18 cellular contexts compared by ENCODE assay signal in the genomic region with DNA sequence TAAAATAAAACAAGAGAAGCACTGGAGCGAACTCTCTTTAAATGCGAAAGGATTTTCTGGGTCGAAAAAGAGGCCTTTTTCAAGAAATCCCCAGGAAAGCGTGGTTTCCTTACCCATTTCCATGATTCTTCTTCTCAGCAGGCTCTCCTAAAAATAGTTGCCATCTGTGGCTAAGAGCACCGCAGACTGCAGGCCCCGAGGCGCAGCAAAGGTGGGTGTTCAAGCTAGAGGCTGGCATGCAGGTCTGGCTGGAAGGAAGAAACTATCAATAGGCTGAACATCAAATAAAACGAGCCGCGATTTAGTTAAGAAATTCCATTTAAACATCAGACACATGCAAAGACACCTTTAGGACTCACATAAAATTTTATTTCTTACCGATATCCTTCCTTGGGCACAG.
A peak's percentile ranks its signal among the peaks of the same experiment; 100 is the strongest.
DNase-seq lines count a peak whose midpoint lies in the region; ATAC-seq and TF ChIP-seq lines count a peak whose summit lies in the region.
"Had no signal": no experiment of that assay in that cellular context is flagged by ENCODE, and none has a peak within 500 bp of the region (broad histone marks: within the 10 kb centered on the region; RNA-seq: fewer than 3 reads in every experiment).

No MANE protein-coding gene starts in this region.

- H3K4me1 ChIP-seq in BLaER1 (peaks cover 10% of the 10 kb centered on the region), heart left ventricle (no peaks in the 10 kb centered on the region)
- H3K4me1 ChIP-seq: BE2C had no signal

- 79 to 89% (median 87%) methylated on average over 11 of the region's 11 CpGs for WGBS in heart left ventricle, 4 donors

- H3K9me3 Mint-ChIP-seq in WTC11, result no peaks in the 10 kb centered on the region
- H3K9me3 Mint-ChIP-seq: CD4-positive, alpha-beta memory T cell; HFFc6 had no signal

- H3K27me3 ChIP-seq in BLaER1 (no peaks in the 10 kb centered on the region), H7 (ENCODE audit: control insufficient read depth, insufficient read depth, low read length) (no peaks in the 10 kb centered on the region), heart left ventricle (no peaks in the 10 kb centered on the region)
- H3K27me3 ChIP-seq: BE2C, MG63 had no signal

- POLR2A ChIA-PET in WTC11 (lab: Charles Lee), result no interaction called here

- peak overlapping the region; percentile 55 for H3K4me2 ChIP-seq in BLaER1

- H3K27me3 Mint-ChIP-seq in WTC11 (ENCODE audit: low read depth), result no peaks in the 10 kb centered on the region
- H3K27me3 Mint-ChIP-seq: CD4-positive, alpha-beta memory T cell had no signal

- no peaks in the 10 kb centered on the region for H3K9me3 ChIP-seq in BLaER1
- H3K9me3 ChIP-seq in heart left ventricle, result no peaks in the 10 kb centered on the region
- H3K9me3 ChIP-seq: BE2C, MG63 had no signal

- H3K4me1 Mint-ChIP-seq in WTC11, result peaks cover 19% of the 10 kb centered on the region
- H3K4me1 Mint-ChIP-seq: CD4-positive, alpha-beta memory T cell had no signal

- H3K27ac ChIP-seq in BLaER1, result no peak overlapping the region
- no peak overlapping the region for H3K27ac ChIP-seq in heart left ventricle

- peak; percentile 5 for DNase-seq in H7
- no peak for DNase-seq in WTC11 (ENCODE audit: low spot score)
- DNase-seq in iPS-NIHi11 (ENCODE audit: low spot score), result peak; percentile 10
- DNase-seq in left cardiac atrium, result no peak
- DNase-seq in activated T-cell treated with anti-CD3 and anti-CD28 coated beads, Interleukin-2, amount 50 U/mL, for 1 hour, result no peak
- DNase-seq in heart left ventricle, result no peak
- no peak for DNase-seq in H4 (ENCODE audit: low spot score)
- DNase-seq: BE2C; Calu3; CD4-positive, alpha-beta memory T cell; HFFc6; Kasumi-1; MG63; NCI-H1048; NCI-H146; NCI-H2227 treated with DMSO at 0.1 percent for 48 hours; NCI-H510A treated with DMSO at 0.1 percent for 48 hours had no signal

- no peak for TF ChIP-seq POLR2A in heart left ventricle (IDR thresholded peaks at IDR 0.05)

- peak; percentile 82 for ATAC-seq in WTC11
- no peak for ATAC-seq in left cardiac atrium
- ATAC-seq in heart left ventricle, result no peak

- peak overlapping the region; percentile 36; the same call in 1 of the 2 replicates for H3K4me3 Mint-ChIP-seq in WTC11
- H3K4me3 Mint-ChIP-seq: CD4-positive, alpha-beta memory T cell; HFFc6 had no signal

- no peaks in the 10 kb centered on the region for H3K36me3 ChIP-seq in BLaER1
- no peaks in the 10 kb centered on the region for H3K36me3 ChIP-seq in H7 (replicated peaks; ENCODE audit: control insufficient read depth, insufficient read depth, low read length)
- no peaks in the 10 kb centered on the region for H3K36me3 ChIP-seq in heart left ventricle
- H3K36me3 ChIP-seq: BE2C, MG63 had no signal

- no peaks in the 10 kb centered on the region for H3K36me3 Mint-ChIP-seq in WTC11
- H3K36me3 Mint-ChIP-seq: CD4-positive, alpha-beta memory T cell had no signal

- no peak overlapping the region for H3K9ac ChIP-seq in BLaER1

- peak overlapping the region; percentile 70 for H3K27ac Mint-ChIP-seq in WTC11
- H3K27ac Mint-ChIP-seq: HFFc6 had no signal

- no peak for TF ChIP-seq CTCF in WTC11 (IDR thresholded peaks at IDR 0.05)
- no peak for TF ChIP-seq CTCF in heart left ventricle (IDR thresholded peaks at IDR 0.05)

- intact Hi-C loops in left cardiac atrium (cut with DNase I), result loop anchor here in 1 of 2 donors (10.0 kb wide), 1 partner anchor 915 kb away; no protein-coding TSS in a partner anchor
- intact Hi-C loops in heart left ventricle (cut with DNase I), result loop anchor here in 6 of 10 donors (10.0 kb wide), 4 partner anchors 525 to 1105 kb away; a partner anchor contains a TSS

- no peaks in the 10 kb centered on the region for H4K20me1 ChIP-seq in BLaER1

- H3K4me3 ChIP-seq in BLaER1 (no peak overlapping the region), H7 (ENCODE audit: insufficient read depth, low read depth, low read length) (no peak overlapping the region), heart left ventricle (no peak overlapping the region)
- H3K4me3 ChIP-seq: MG63 had no signal

- CTCF ChIA-PET in WTC11 (lab: Charles Lee), result interaction anchor here (1.3 kb wide), 1 partner anchor 23 kb away, joined by 6 read pairs; no protein-coding TSS in a partner anchor

TF ChIP-seq in WTC11, 78 proteins besides CTCF, POLR2A, EP300 and RAD21:
- TF ChIP-seq SP1 (CRISPR knock-in tag; conservative IDR thresholded peaks at IDR 0.05) (no peak), NR3C1 (CRISPR knock-in tag; conservative IDR thresholded peaks at IDR 0.05; ENCODE audit: low read depth) (no peak), ATF1 (CRISPR knock-in tag; IDR thresholded peaks at IDR 0.05) (no peak), TEAD1 (CRISPR knock-in tag; IDR thresholded peaks at IDR 0.05) (no peak), GTF2I (CRISPR knock-in tag; conservative IDR thresholded peaks at IDR 0.05) (no peak), ZNF232 (CRISPR knock-in tag; IDR thresholded peaks at IDR 0.05) (no peak), ZNF219 (CRISPR knock-in tag; IDR thresholded peaks at IDR 0.05; ENCODE audit: borderline replicate concordance) (no peak), CBFB (CRISPR knock-in tag; IDR thresholded peaks at IDR 0.05; ENCODE audit: low read depth) (no peak), SMAD3 (CRISPR knock-in tag; IDR thresholded peaks at IDR 0.05; ENCODE audit: borderline replicate concordance) (no peak), ZNF263 (CRISPR knock-in tag; IDR thresholded peaks at IDR 0.05; ENCODE audit: low read depth) (no peak), NFE2L1 (CRISPR knock-in tag; IDR thresholded peaks at IDR 0.05) (no peak), JUN (CRISPR knock-in tag; IDR thresholded peaks at IDR 0.05) (no peak), SMAD4 (CRISPR knock-in tag; IDR thresholded peaks at IDR 0.05) (no peak), NR2C2 (CRISPR knock-in tag; IDR thresholded peaks at IDR 0.05) (no peak)
- TF ChIP-seq, protein P1, sequence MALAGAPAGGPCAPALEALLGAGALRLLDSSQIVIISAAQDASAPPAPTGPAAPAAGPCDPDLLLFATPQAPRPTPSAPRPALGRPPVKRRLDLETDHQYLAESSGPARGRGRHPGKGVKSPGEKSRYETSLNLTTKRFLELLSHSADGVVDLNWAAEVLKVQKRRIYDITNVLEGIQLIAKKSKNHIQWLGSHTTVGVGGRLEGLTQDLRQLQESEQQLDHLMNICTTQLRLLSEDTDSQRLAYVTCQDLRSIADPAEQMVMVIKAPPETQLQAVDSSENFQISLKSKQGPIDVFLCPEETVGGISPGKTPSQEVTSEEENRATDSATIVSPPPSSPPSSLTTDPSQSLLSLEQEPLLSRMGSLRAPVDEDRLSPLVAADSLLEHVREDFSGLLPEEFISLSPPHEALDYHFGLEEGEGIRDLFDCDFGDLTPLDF (CRISPR knock-in tag; IDR thresholded peaks at IDR 0.05), result no peak
- TF ChIP-seq, protein P2, sequence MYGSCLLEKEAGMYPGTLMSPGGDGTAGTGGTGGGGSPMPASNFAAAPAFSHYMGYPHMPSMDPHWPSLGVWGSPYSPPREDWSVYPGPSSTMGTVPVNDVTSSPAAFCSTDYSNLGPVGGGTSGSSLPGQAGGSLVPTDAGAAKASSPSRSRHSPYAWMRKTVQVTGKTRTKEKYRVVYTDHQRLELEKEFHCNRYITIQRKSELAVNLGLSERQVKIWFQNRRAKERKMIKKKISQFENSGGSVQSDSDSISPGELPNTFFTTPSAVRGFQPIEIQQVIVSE (CRISPR knock-in tag; IDR thresholded peaks at IDR 0.05; ENCODE audit: borderline replicate concordance), result no peak
- TF ChIP-seq, protein P3, sequence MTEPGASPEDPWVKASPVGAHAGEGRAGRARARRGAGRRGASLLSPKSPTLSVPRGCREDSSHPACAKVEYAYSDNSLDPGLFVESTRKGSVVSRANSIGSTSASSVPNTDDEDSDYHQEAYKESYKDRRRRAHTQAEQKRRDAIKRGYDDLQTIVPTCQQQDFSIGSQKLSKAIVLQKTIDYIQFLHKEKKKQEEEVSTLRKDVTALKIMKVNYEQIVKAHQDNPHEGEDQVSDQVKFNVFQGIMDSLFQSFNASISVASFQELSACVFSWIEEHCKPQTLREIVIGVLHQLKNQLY (CRISPR knock-in tag; IDR thresholded peaks at IDR 0.05), result no peak
- TF ChIP-seq, protein P4, sequence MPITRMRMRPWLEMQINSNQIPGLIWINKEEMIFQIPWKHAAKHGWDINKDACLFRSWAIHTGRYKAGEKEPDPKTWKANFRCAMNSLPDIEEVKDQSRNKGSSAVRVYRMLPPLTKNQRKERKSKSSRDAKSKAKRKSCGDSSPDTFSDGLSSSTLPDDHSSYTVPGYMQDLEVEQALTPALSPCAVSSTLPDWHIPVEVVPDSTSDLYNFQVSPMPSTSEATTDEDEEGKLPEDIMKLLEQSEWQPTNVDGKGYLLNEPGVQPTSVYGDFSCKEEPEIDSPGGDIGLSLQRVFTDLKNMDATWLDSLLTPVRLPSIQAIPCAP (CRISPR knock-in tag; IDR thresholded peaks at IDR 0.05), result no peak
- TF ChIP-seq, protein P5, sequence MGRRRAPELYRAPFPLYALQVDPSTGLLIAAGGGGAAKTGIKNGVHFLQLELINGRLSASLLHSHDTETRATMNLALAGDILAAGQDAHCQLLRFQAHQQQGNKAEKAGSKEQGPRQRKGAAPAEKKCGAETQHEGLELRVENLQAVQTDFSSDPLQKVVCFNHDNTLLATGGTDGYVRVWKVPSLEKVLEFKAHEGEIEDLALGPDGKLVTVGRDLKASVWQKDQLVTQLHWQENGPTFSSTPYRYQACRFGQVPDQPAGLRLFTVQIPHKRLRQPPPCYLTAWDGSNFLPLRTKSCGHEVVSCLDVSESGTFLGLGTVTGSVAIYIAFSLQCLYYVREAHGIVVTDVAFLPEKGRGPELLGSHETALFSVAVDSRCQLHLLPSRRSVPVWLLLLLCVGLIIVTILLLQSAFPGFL (CRISPR knock-in tag; IDR thresholded peaks at IDR 0.05; ENCODE audit: borderline replicate concordance), result no peak
- TF ChIP-seq, protein P6, sequence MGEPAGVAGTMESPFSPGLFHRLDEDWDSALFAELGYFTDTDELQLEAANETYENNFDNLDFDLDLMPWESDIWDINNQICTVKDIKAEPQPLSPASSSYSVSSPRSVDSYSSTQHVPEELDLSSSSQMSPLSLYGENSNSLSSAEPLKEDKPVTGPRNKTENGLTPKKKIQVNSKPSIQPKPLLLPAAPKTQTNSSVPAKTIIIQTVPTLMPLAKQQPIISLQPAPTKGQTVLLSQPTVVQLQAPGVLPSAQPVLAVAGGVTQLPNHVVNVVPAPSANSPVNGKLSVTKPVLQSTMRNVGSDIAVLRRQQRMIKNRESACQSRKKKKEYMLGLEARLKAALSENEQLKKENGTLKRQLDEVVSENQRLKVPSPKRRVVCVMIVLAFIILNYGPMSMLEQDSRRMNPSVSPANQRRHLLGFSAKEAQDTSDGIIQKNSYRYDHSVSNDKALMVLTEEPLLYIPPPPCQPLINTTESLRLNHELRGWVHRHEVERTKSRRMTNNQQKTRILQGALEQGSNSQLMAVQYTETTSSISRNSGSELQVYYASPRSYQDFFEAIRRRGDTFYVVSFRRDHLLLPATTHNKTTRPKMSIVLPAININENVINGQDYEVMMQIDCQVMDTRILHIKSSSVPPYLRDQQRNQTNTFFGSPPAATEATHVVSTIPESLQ (CRISPR knock-in tag; IDR thresholded peaks at IDR 0.05), result no peak

Comparison
In these comparisons a context has a peak if more than half of its experiments do, and no peak if none do; other contexts are left out.
1. DNase-seq: peak in H7 (single experiment) and iPS-NIHi11 (single experiment); none in WTC11 (single experiment), left cardiac atrium (single experiment), activated T-cell treated with anti-CD3 and anti-CD28 coated beads, Interleukin-2, amount 50 U/mL, for 1 hour (single experiment), heart left ventricle (0 of 5) and H4 (single experiment).